ENCODE assay signal across 26 cellular contexts in the genomic region with DNA sequence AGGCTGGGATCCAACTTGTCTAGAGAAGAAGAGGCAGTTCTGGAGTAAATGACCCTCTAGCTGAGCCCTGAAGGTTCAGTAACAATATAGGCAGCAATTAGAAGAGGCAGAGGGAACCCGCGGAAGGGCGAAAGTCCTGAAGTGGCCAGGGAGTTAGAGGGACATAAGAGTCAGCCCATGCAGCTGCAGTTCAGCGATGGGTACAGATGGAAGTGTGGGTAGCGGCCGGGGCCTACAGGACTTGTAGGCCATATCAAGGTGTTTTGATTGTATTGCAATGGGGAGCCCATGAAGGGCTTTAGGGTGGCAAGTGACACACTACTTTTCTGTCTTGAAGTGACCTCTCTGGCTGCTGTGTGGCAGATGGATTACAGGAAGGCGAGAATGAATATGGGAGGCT. TPM values are rescaled to one million over a fixed set of nuclear protein-coding genes. Genes with fewer than 3 reads are reported as not detected.
DNase-seq lines count a peak whose midpoint lies in the region; ATAC-seq and TF ChIP-seq lines count a peak whose summit lies in the region.
"Had no signal": no experiment of that assay in that cellular context is flagged by ENCODE, and none has a peak within 500 bp of the region (broad histone marks: within the 10 kb centered on the region; RNA-seq: fewer than 3 reads in every experiment).

No MANE protein-coding gene starts in this region.

- H3K36me3 Mint-ChIP-seq in MCF 10A (ENCODE audit: insufficient read depth, unreplicated experiment) (peaks cover 74% of the 10 kb centered on the region), memory B cell (peaks cover 29% of the 10 kb centered on the region)
- peaks cover 65% of the 10 kb centered on the region for H3K36me3 Mint-ChIP-seq in activated T-helper 2 cell treated with anti-CD3 and anti-CD28 coated beads, Interferon-gamma antibody, Interleukin-2, Interleukin-4, amounts not matched to agents 10 μg/mL and 5 μg/mL and 100 μg/mL, durations not matched to agents 14 hours and 24 hours and 36 hours (ENCODE audit: low read depth)

- DNase-seq in MCF 10A (ENCODE audit: unreplicated experiment) (no peak), breast epithelium (ENCODE audit: low spot score in 2 of 2) (no peak), memory B cell (ENCODE audit: low spot score in 2 of 2) (no peak), islet precursor cell (no peak), CD1c-positive myeloid dendritic cell (ENCODE audit: extremely low spot score) (no peak)
- DNase-seq in activated T-helper 2 cell treated with anti-CD3 and anti-CD28 coated beads, Interferon-gamma antibody, Interleukin-2, Interleukin-4, amounts not matched to agents 10 μg/mL and 5 μg/mL and 100 μg/mL, durations not matched to agents 14 hours and 24 hours and 36 hours (ENCODE audit: low spot score), result no peak
- DNase-seq: ACHN; activated CD4-positive, alpha-beta memory T cell treated with anti-CD3 and anti-CD28 coated beads for 36 hours; activated naive CD4-positive, alpha-beta T cell; gastrocnemius medialis; GM23248; mesendoderm; MM.1S; NCI-H1417; NCI-H2081; NCI-H2227 treated with DMSO at 0.1 percent for 48 hours; NCI-H526 treated with DMSO at 0.1 percent for 48 hours; SHP77 treated with DMSO at 0.1 percent for 48 hours; stomach had no signal

- peaks cover 6% of the 10 kb centered on the region for H3K36me3 ChIP-seq in breast epithelium

- no peak for TF ChIP-seq CTCF in MCF 10A (IDR thresholded peaks at IDR 0.05; ENCODE audit: unreplicated experiment)
- no peak for TF ChIP-seq CTCF in breast epithelium (IDR thresholded peaks at IDR 0.05)

- H3K4me3 ChIP-seq in breast epithelium, result no peak overlapping the region
- H3K4me3 ChIP-seq: gastrocnemius medialis, GM23248, hepatocyte, K562, Peyer's patch, stomach, tibial artery had no signal

- no peaks in the 10 kb centered on the region for H3K9me3 ChIP-seq in breast epithelium
- H3K9me3 ChIP-seq: gastrocnemius medialis, Peyer's patch, stomach, tibial artery had no signal

- H3K4me1 Mint-ChIP-seq in MCF 10A (ENCODE audit: insufficient read depth, unreplicated experiment) (peaks cover 6% of the 10 kb centered on the region), memory B cell (peaks cover 18% of the 10 kb centered on the region)
- H3K4me1 Mint-ChIP-seq in activated T-helper 2 cell treated with anti-CD3 and anti-CD28 coated beads, Interferon-gamma antibody, Interleukin-2, Interleukin-4, amounts not matched to agents 10 μg/mL and 5 μg/mL and 100 μg/mL, durations not matched to agents 14 hours and 24 hours and 36 hours (ENCODE audit: low read depth), result peaks cover 26% of the 10 kb centered on the region

- H3K4me3 Mint-ChIP-seq in MCF 10A (ENCODE audit: unreplicated experiment) (no peak overlapping the region), memory B cell (no peak overlapping the region)
- peak overlapping the region; percentile 9 for H3K4me3 Mint-ChIP-seq in activated T-helper 2 cell treated with anti-CD3 and anti-CD28 coated beads, Interferon-gamma antibody, Interleukin-2, Interleukin-4, amounts not matched to agents 10 μg/mL and 5 μg/mL and 100 μg/mL, durations not matched to agents 14 hours and 24 hours and 36 hours (ENCODE audit: low read depth)
- H3K4me3 Mint-ChIP-seq: activated CD4-positive, alpha-beta memory T cell treated with anti-CD3 and anti-CD28 coated beads for 36 hours; dendritic cell treated with granulocyte-macrophage colony-stimulating factor and Interleukin-4, amounts not matched to agents 40 ng/mL and 50 ng/mL, for 4 days had no signal

- no peak for TF ChIP-seq POLR2A in breast epithelium (IDR thresholded peaks at IDR 0.05)

- no TSS peak for BruUV-seq in MCF 10A (replicated peaks; lab: Mats Ljungman, UMichigan)

- H3K27me3 Mint-ChIP-seq in MCF 10A (ENCODE audit: insufficient read depth, unreplicated experiment) (no peaks in the 10 kb centered on the region), memory B cell (no peaks in the 10 kb centered on the region)
- H3K27me3 Mint-ChIP-seq in activated T-helper 2 cell treated with anti-CD3 and anti-CD28 coated beads, Interferon-gamma antibody, Interleukin-2, Interleukin-4, amounts not matched to agents 10 μg/mL and 5 μg/mL and 100 μg/mL, durations not matched to agents 14 hours and 24 hours and 36 hours (ENCODE audit: low read depth), result no peaks in the 10 kb centered on the region
- H3K27me3 Mint-ChIP-seq: activated CD4-positive, alpha-beta memory T cell treated with anti-CD3 and anti-CD28 coated beads for 36 hours; dendritic cell treated with granulocyte-macrophage colony-stimulating factor and Interleukin-4, amounts not matched to agents 40 ng/mL and 50 ng/mL, for 4 days had no signal

- ATAC-seq in memory B cell (ENCODE audit: low read depth) (no peak), GM19463 (IDR thresholded peaks at IDR 0.05; ENCODE audit: unreplicated experiment) (no peak)
- ATAC-seq: gastrocnemius medialis, K562, left lobe of liver had no signal

- no peaks in the 10 kb centered on the region for H3K4me1 ChIP-seq in breast epithelium

- H3K27ac Mint-ChIP-seq in MCF 10A (ENCODE audit: low read depth, unreplicated experiment), result peak overlapping the region; percentile 46
- H3K27ac Mint-ChIP-seq in activated T-helper 2 cell treated with anti-CD3 and anti-CD28 coated beads, Interferon-gamma antibody, Interleukin-2, Interleukin-4, amounts not matched to agents 10 μg/mL and 5 μg/mL and 100 μg/mL, durations not matched to agents 14 hours and 24 hours and 36 hours, result peak overlapping the region; percentile 46
- peak overlapping the region; percentile 60 for H3K27ac Mint-ChIP-seq in memory B cell
- H3K27ac Mint-ChIP-seq: dendritic cell treated with granulocyte-macrophage colony-stimulating factor and Interleukin-4, amounts not matched to agents 40 ng/mL and 50 ng/mL, for 4 days had no signal

- POLR2A ChIA-PET in MCF 10A (lab: Yijun Ruan, JAX), result interaction anchor here (1.4 kb wide), 1 partner anchor 10 kb away, joined by 6 read pairs; no protein-coding TSS in a partner anchor

- CTCF ChIA-PET in MCF 10A (lab: Yijun Ruan, JAX), result interaction anchor here (1.1 to 5.0 kb wide), 3 partner anchors 11 to 757 kb away, joined by 3 to 61 read pairs (median 9); no protein-coding TSS in a partner anchor

- H3K27me3 ChIP-seq in breast epithelium, result no peaks in the 10 kb centered on the region
- H3K27me3 ChIP-seq: gastrocnemius medialis, hepatocyte, Peyer's patch, stomach, tibial artery had no signal

- no peak overlapping the region for H3K27ac ChIP-seq in breast epithelium
- H3K27ac ChIP-seq: gastrocnemius medialis, GM23248, hepatocyte, Peyer's patch, stomach, tibial artery had no signal

- intact Hi-C loops in MCF 10A (cut with micrococcal nuclease) (no loop called here), breast epithelium (cut with DNase I; ENCODE audit: low total_unique reads) (no loop called here)
- intact Hi-C loops in activated T-helper 2 cell treated with anti-CD3 and anti-CD28 coated beads, Interferon-gamma antibody, Interleukin-2, Interleukin-4, amounts not matched to agents 10 μg/mL and 5 μg/mL and 100 μg/mL, durations not matched to agents 14 hours and 24 hours and 36 hours (cut with micrococcal nuclease), result no loop called here

- H3K9me3 Mint-ChIP-seq in MCF 10A (ENCODE audit: unreplicated experiment) (no peaks in the 10 kb centered on the region), memory B cell (no peaks in the 10 kb centered on the region)
- no peaks in the 10 kb centered on the region for H3K9me3 Mint-ChIP-seq in activated T-helper 2 cell treated with anti-CD3 and anti-CD28 coated beads, Interferon-gamma antibody, Interleukin-2, Interleukin-4, amounts not matched to agents 10 μg/mL and 5 μg/mL and 100 μg/mL, durations not matched to agents 14 hours and 24 hours and 36 hours
- H3K9me3 Mint-ChIP-seq: activated CD4-positive, alpha-beta memory T cell treated with anti-CD3 and anti-CD28 coated beads for 36 hours; dendritic cell treated with granulocyte-macrophage colony-stimulating factor and Interleukin-4, amounts not matched to agents 40 ng/mL and 50 ng/mL, for 4 days had no signal

RNA-seq across cellular contexts. Expression of a gene that starts 3.0 kb away (rescaled TPM):
- total RNA-seq in MCF 10A (2022) (67.1 and 67.4 TPM in 2 replicates), breast epithelium (10 to 100 TPM; 67.2 to 83.0 (median 76.4) TPM)
- total RNA-seq in activated T-helper 2 cell treated with anti-CD3 and anti-CD28 coated beads, Interferon-gamma antibody, Interleukin-2, Interleukin-4, amounts not matched to agents 10 μg/mL and 5 μg/mL and 100 μg/mL, durations not matched to agents 14 hours and 24 hours and 36 hours, result 80.7 and 91.2 TPM in 2 replicates
